8 cellular contexts compared by ENCODE assay signal in genomic region chr6:168732676-168733075, GRCh38.
"Had no signal": no experiment of that assay in that cellular context is flagged by ENCODE, and none has a peak within 500 bp of the region (broad histone marks: within the 10 kb centered on the region; RNA-seq: fewer than 3 reads in every experiment).

No MANE protein-coding gene starts in this region.

- DNase-seq: GDM1, GF-D8 had no signal

- H3K4me3 ChIP-seq: GM12878 had no signal

- ATAC-seq: GM12878 had no signal

- FAIRE-seq: G401.6, GM12878, GM12891, GM12892, GM18507, GM19239 had no signal
